Comparison of ENCODE assay signal across 8 cellular contexts in genomic region chr11:68383976-68384501, GRCh38.
DNase-seq lines count a peak whose midpoint lies in the region; ATAC-seq and TF ChIP-seq lines count a peak whose summit lies in the region.

No MANE protein-coding gene starts in this region.

- no peak for TF ChIP-seq POLR2A in transverse colon (IDR thresholded peaks at IDR 0.05)

- TF ChIP-seq CTCF in fibroblast of pulmonary artery (IDR thresholded peaks at IDR 0.05; ENCODE audit: low read length, missing control alignments) (peak; percentile 89), omental fat pad (IDR thresholded peaks at IDR 0.05) (peak in 2 of 3 donors; percentile 24 to 30), transverse colon (IDR thresholded peaks at IDR 0.05) (peak; percentile 92 to 96 (median 96))

- H3K36me3 ChIP-seq in transverse colon: peaks cover 0 to 8% (median 3%) of the 10 kb centered on the region in 4 donors

- intact Hi-C loops in transverse colon (cut with DNase I; ENCODE audit: low total_unique reads): loop anchor here (5.0 to 10.0 kb wide), 3 partner anchors 61 to 129 kb away; partner anchors contain the start of gene LRP5

- H3K4me1 Mint-ChIP-seq in activated T-cell treated with anti-CD3 and anti-CD28 coated beads, Interleukin-2, amount 50 U/mL, for 4 hours (ENCODE audit: low read depth): peaks cover 10% of the 10 kb centered on the region

- no peaks in the 10 kb centered on the region for H3K9me3 Mint-ChIP-seq in activated T-cell treated with anti-CD3 and anti-CD28 coated beads, Interleukin-2, amount 50 U/mL, for 4 hours

- DNase-seq in NCI-H146 (lab: John Stamatoyannopoulos, UW): peak; percentile 18
- DNase-seq in NCI-H146 treated with DMSO at 0.1 percent for 48 hours (lab: John Stamatoyannopoulos, UW; ENCODE audit: unreplicated experiment): no peak
- DNase-seq in NCI-H526 treated with DMSO at 0.1 percent for 48 hours (lab: John Stamatoyannopoulos, UW): peak; percentile 9
- peak; percentile 61 for DNase-seq in activated T-cell treated with anti-CD3 and anti-CD28 coated beads, Interleukin-2, amount 50 U/mL, for 4 hours
- DNase-seq in fibroblast of pulmonary artery (ENCODE audit: low read depth): peak; percentile 54
- DNase-seq in omental fat pad (ENCODE audit: low spot score): peak; percentile 93
- DNase-seq in transverse colon: peak; percentile 75

- 11% methylated on average over 9 of the region's 9 CpGs; no CpG with 5 or more reads in 1 of the 2 donors for WGBS in transverse colon (ENCODE audit: low coverage in 1 of 2), 2 donors

- no peaks in the 10 kb centered on the region for H3K36me3 Mint-ChIP-seq in activated T-cell treated with anti-CD3 and anti-CD28 coated beads, Interleukin-2, amount 50 U/mL, for 4 hours (ENCODE audit: insufficient read depth)

- H3K27ac ChIP-seq in transverse colon: peak overlapping the region in 3 of 4 donors; percentile 83 to 89 (median 87)

- peaks cover 12% of the 10 kb centered on the region for H3K27me3 Mint-ChIP-seq in activated T-cell treated with anti-CD3 and anti-CD28 coated beads, Interleukin-2, amount 50 U/mL, for 4 hours (ENCODE audit: low read depth)

- H3K4me3 Mint-ChIP-seq in activated T-cell treated with anti-CD3 and anti-CD28 coated beads, Interleukin-2, amount 50 U/mL, for 4 hours: no peak overlapping the region

- ATAC-seq in activated T-cell treated with anti-CD3 and anti-CD28 coated beads, Interleukin-2, amount 50 U/mL, for 4 hours: peak; percentile 47 to 64
- ATAC-seq in omental fat pad (ENCODE audit: low FRiP score) (no peak), GM18870 (IDR thresholded peaks at IDR 0.05; ENCODE audit: unreplicated experiment) (no peak)

- no peak for TF ChIP-seq EP300 in transverse colon (IDR thresholded peaks at IDR 0.05; ENCODE audit: low read depth)

- H3K9me3 ChIP-seq in transverse colon: no peaks in the 10 kb centered on the region

- H3K27me3 ChIP-seq in transverse colon: no peaks in the 10 kb centered on the region

- in situ Hi-C loops in transverse colon (cut with MboI; ENCODE audit: low pct_ligation_motif_present in 1 of 4, low pct_unique_long_range_greater_than_20kb in 1 of 4, low sequenced_read_pairs in 3 of 4): loop anchor here in 2 of 4 donors (5.0 to 25.0 kb wide), 3 partner anchors 79 to 127 kb away; partner anchors contain the start of gene C11orf24 (in 1 of the 2)

- H3K4me1 ChIP-seq in transverse colon: peaks cover 29 to 42% (median 39%) of the 10 kb centered on the region in 4 donors

- H3K4me3 ChIP-seq in fibroblast of pulmonary artery (replicated peaks; ENCODE audit: low read depth, low read length): no peak overlapping the region
- H3K4me3 ChIP-seq in transverse colon: no peak overlapping the region

Comparison
In these comparisons a context has a peak if more than half of its experiments do, and no peak if none do; other contexts are left out.
1. ATAC-seq: peak in activated T-cell treated with anti-CD3 and anti-CD28 coated beads, Interleukin-2, amount 50 U/mL, for 4 hours (2 of 2); none in omental fat pad (single experiment) and GM18870 (single experiment).
2. CTCF ChIP-seq: peak in every context shown above with its lines; median percentile 96 in transverse colon; 89 in fibroblast of pulmonary artery; 27 in omental fat pad.